11 cellular contexts compared by ENCODE assay signal in genomic region chr9:137122804-137123458, GRCh38. TPM values are rescaled to one million over a fixed set of nuclear protein-coding genes. Genes with fewer than 3 reads are reported as not detected.
"Had no signal": no experiment of that assay in that cellular context is flagged by ENCODE, and none has a peak within 500 bp of the region (broad histone marks: within the 10 kb centered on the region; RNA-seq: fewer than 3 reads in every experiment).

No MANE protein-coding gene starts in this region.

RNA-seq across cellular contexts. Expression of gene GRIN1, which starts 16.0 kb away (rescaled TPM):
- total RNA-seq: activated CD8-positive, alpha-beta T cell treated with anti-CD3 and anti-CD28 coated beads for 36 hours; gastrocnemius medialis; hepatocyte; left ventricle myocardium inferior; osteocyte; posterior vena cava; subcutaneous adipose tissue; thoracic aorta; uterus had no signal
- polyA plus RNA-seq: hepatocyte had no signal

RNA-seq across cellular contexts. Expression of gene LRRC26, which starts 46.9 kb away (rescaled TPM):
- total RNA-seq: activated CD8-positive, alpha-beta T cell treated with anti-CD3 and anti-CD28 coated beads for 36 hours; activated T-helper 17 cell treated with anti-CD3 and anti-CD28 coated beads, Interleukin-2, amount 50 U/mL, for 72 hours; chondrocyte; gastrocnemius medialis; left ventricle myocardium inferior; osteocyte; posterior vena cava; subcutaneous adipose tissue; thoracic aorta had no signal
